Comparison of ENCODE assay signal across 16 cellular contexts in the genomic region with DNA sequence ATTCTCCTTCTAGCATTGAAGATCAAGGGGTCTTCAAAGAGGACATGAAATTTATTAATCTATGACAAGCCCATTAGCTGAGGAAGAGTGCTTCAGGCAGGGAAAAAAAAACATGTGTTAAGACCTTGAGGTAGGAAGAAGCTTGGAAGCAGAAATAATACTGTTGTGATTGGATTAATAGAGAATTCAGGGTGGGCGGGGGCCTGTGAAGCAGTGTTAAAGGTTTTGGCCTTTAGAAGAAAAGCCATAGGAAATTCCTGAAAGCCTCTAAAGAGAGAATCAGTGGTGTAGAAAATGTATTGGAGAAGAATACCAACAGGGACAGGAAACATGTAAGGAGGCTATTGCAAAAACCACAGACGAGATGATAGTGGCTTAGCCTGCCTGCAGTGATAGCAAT.
"Had no signal": no experiment of that assay in that cellular context is flagged by ENCODE, and none has a peak within 500 bp of the region (broad histone marks: within the 10 kb centered on the region; RNA-seq: fewer than 3 reads in every experiment).

No MANE protein-coding gene starts in this region.

- H3K4me3 ChIP-seq: cardiac muscle cell, colonic mucosa, left lung, upper lobe of right lung had no signal

- H3K27ac ChIP-seq: cardiac muscle cell, colonic mucosa, left lung, upper lobe of right lung had no signal

- DNase-seq: activated CD4-positive, alpha-beta T cell treated with anti-CD3 and anti-CD28 coated beads, Interleukin-2, amount 10 ng/mL, durations not matched to agents 24 days and 14 days; activated naive CD4-positive, alpha-beta T cell treated with Interleukin-2 at 50 U/mL for 16 hours; activated naive CD8-positive, alpha-beta T cell treated with anti-CD3 and anti-CD28 coated beads, Interleukin-2, amount 50 U/mL, for 24 hours; colonic mucosa; effector CD4-positive, alpha-beta T cell; left lung; nucleus accumbens; stimulated activated CD4-positive, alpha-beta T cell treated with anti-CD3 and anti-CD28 coated beads, Interleukin-4, amount 100 ng/mL, for 24 hours; T-helper 9 cell; upper lobe of right lung had no signal

- H3K27ac Mint-ChIP-seq: activated CD4-positive, alpha-beta T cell treated with anti-CD3 and anti-CD28 coated beads, Interleukin-2, amount 10 ng/mL, durations not matched to agents 24 days and 14 days; activated naive CD8-positive, alpha-beta T cell treated with anti-CD3 and anti-CD28 coated beads, Interleukin-2, amount 50 U/mL, for 24 hours; activated T-helper 1 cell treated with anti-CD3 and anti-CD28 coated beads, Interleukin-12 subunit alpha, Interleukin-12 subunit beta, Interleukin-2, Interleukin-4 antibody, amounts not matched to agents 30 ng/mL and 10 ng/mL and 1 ng/mL, durations not matched to agents 14 hours and 24 hours and 36 hours; progenitor cell of endocrine pancreas; stimulated activated naive CD8-positive, alpha-beta T cell treated with anti-CD3 and anti-CD28 coated beads, Interleukin-15, Interleukin-2, amounts not matched to agents 100 ng/mL and 50 ng/mL, for 24 hours; WTC11 had no signal

- H3K27me3 Mint-ChIP-seq: activated CD4-positive, alpha-beta T cell treated with anti-CD3 and anti-CD28 coated beads, Interleukin-2, amount 10 ng/mL, durations not matched to agents 24 days and 14 days; activated naive CD8-positive, alpha-beta T cell treated with anti-CD3 and anti-CD28 coated beads, Interleukin-2, amount 50 U/mL, for 24 hours; progenitor cell of endocrine pancreas; stimulated activated naive CD8-positive, alpha-beta T cell treated with anti-CD3 and anti-CD28 coated beads, Interleukin-15, Interleukin-2, amounts not matched to agents 100 ng/mL and 50 ng/mL, for 24 hours had no signal

- H3K9me3 ChIP-seq: colonic mucosa, upper lobe of right lung had no signal

- H3K36me3 ChIP-seq: cardiac muscle cell, colonic mucosa, left lung, upper lobe of right lung had no signal

- ATAC-seq: activated naive CD8-positive, alpha-beta T cell treated with anti-CD3 and anti-CD28 coated beads, Interleukin-2, amount 50 U/mL, for 24 hours; left lung; sciatic nerve; upper lobe of right lung; WTC11 had no signal

- H3K4me1 ChIP-seq: colonic mucosa, left lung, upper lobe of right lung had no signal

- H3K27me3 ChIP-seq: cardiac muscle cell, colonic mucosa, left lung, upper lobe of right lung had no signal

- H3K4me1 Mint-ChIP-seq: activated CD4-positive, alpha-beta T cell treated with anti-CD3 and anti-CD28 coated beads, Interleukin-2, amount 10 ng/mL, durations not matched to agents 24 days and 14 days; activated naive CD8-positive, alpha-beta T cell treated with anti-CD3 and anti-CD28 coated beads, Interleukin-2, amount 50 U/mL, for 24 hours had no signal

- H3K4me3 Mint-ChIP-seq: activated CD4-positive, alpha-beta T cell treated with anti-CD3 and anti-CD28 coated beads, Interleukin-2, amount 10 ng/mL, durations not matched to agents 24 days and 14 days; activated naive CD8-positive, alpha-beta T cell treated with anti-CD3 and anti-CD28 coated beads, Interleukin-2, amount 50 U/mL, for 24 hours; activated T-helper 1 cell treated with anti-CD3 and anti-CD28 coated beads, Interleukin-12 subunit alpha, Interleukin-12 subunit beta, Interleukin-2, Interleukin-4 antibody, amounts not matched to agents 30 ng/mL and 10 ng/mL and 1 ng/mL, durations not matched to agents 14 hours and 24 hours and 36 hours; stimulated activated naive CD8-positive, alpha-beta T cell treated with anti-CD3 and anti-CD28 coated beads, Interleukin-15, Interleukin-2, amounts not matched to agents 100 ng/mL and 50 ng/mL, for 24 hours; WTC11 had no signal
